Comparison of ENCODE assay signal across 30 cellular contexts in genomic region chr2:64760131-64760530, GRCh38.
"Had no signal": no experiment of that assay in that cellular context is flagged by ENCODE, and none has a peak within 500 bp of the region (broad histone marks: within the 10 kb centered on the region; RNA-seq: fewer than 3 reads in every experiment).

No MANE protein-coding gene starts in this region.

- H3K27me3 Mint-ChIP-seq: activated B cell treated with CpG ODN at 0.5 μM for 24 hours; activated CD8-positive, alpha-beta T cell treated with anti-CD3 and anti-CD28 coated beads for 36 hours; activated T-helper 17 cell treated with anti-CD3 and anti-CD28 coated beads, Interleukin-2, amount 50 U/mL, for 72 hours; effector memory CD8-positive, alpha-beta T cell; naive thymus-derived CD4-positive, alpha-beta T cell; stimulated activated memory B cell treated with anti-CD40 and anti-IgM and Interleukin-4, amounts not matched to agents 10 μg/mL and 1 μg/mL and 100 μg/mL, for 72 hours; stimulated activated naive CD8-positive, alpha-beta T cell treated with anti-CD3 and anti-CD28 coated beads, Interleukin-15, amount 100 ng/mL, for 72 hours; type B pancreatic cell had no signal

- H3K27ac ChIP-seq: gastrocnemius medialis, neural progenitor cell, parathyroid adenoma, psoas muscle, sigmoid colon, vagina had no signal

- H3K36me3 Mint-ChIP-seq: mesothelial cell of epicardium; neural progenitor cell; stimulated activated memory B cell treated with anti-CD40 and anti-IgM and Interleukin-4, amounts not matched to agents 10 μg/mL and 1 μg/mL and 100 μg/mL, for 72 hours had no signal

- H3K27ac Mint-ChIP-seq: activated B cell treated with CpG ODN at 0.5 μM for 24 hours; activated CD8-positive, alpha-beta T cell treated with anti-CD3 and anti-CD28 coated beads for 36 hours; activated T-helper 17 cell treated with anti-CD3 and anti-CD28 coated beads, Interleukin-2, amount 50 U/mL, for 72 hours; effector memory CD8-positive, alpha-beta T cell; mesothelial cell of epicardium; naive thymus-derived CD4-positive, alpha-beta T cell; neural progenitor cell; stimulated activated memory B cell treated with anti-CD40 and anti-IgM and Interleukin-4, amounts not matched to agents 10 μg/mL and 1 μg/mL and 100 μg/mL, for 72 hours; stimulated activated naive CD8-positive, alpha-beta T cell treated with anti-CD3 and anti-CD28 coated beads, Interleukin-15, amount 100 ng/mL, for 72 hours; type B pancreatic cell had no signal

- H3K9me3 Mint-ChIP-seq: activated B cell treated with CpG ODN at 0.5 μM for 24 hours; activated T-cell treated with anti-CD3 and anti-CD28 coated beads, Interleukin-2, amount 50 U/mL, for 4 hours; activated T-helper 17 cell treated with anti-CD3 and anti-CD28 coated beads, Interleukin-2, amount 50 U/mL, for 72 hours; effector memory CD8-positive, alpha-beta T cell; stimulated activated memory B cell treated with anti-CD40 and anti-IgM and Interleukin-4, amounts not matched to agents 10 μg/mL and 1 μg/mL and 100 μg/mL, for 72 hours; stimulated activated naive CD8-positive, alpha-beta T cell treated with anti-CD3 and anti-CD28 coated beads, Interleukin-15, amount 100 ng/mL, for 72 hours had no signal

- H3K9me3 ChIP-seq: gastrocnemius medialis, psoas muscle, sigmoid colon, vagina had no signal

- H3K27me3 ChIP-seq: gastrocnemius medialis, sigmoid colon, vagina had no signal

- H3K4me1 Mint-ChIP-seq: activated B cell treated with CpG ODN at 0.5 μM for 24 hours; activated T-helper 17 cell treated with anti-CD3 and anti-CD28 coated beads, Interleukin-2, amount 50 U/mL, for 72 hours; neural progenitor cell had no signal

- H3K36me3 ChIP-seq: gastrocnemius medialis, neural progenitor cell, sigmoid colon, vagina had no signal

- H3K4me3 ChIP-seq: gastrocnemius medialis, neural progenitor cell, psoas muscle, sigmoid colon, vagina had no signal

- H3K4me2 ChIP-seq: neural progenitor cell had no signal

- H2AFZ ChIP-seq: neural progenitor cell, parathyroid adenoma had no signal

- H3K4me1 ChIP-seq: gastrocnemius medialis, neural progenitor cell, parathyroid adenoma, psoas muscle, vagina had no signal

- H3K4me3 Mint-ChIP-seq: activated B cell treated with CpG ODN at 0.5 μM for 24 hours; activated CD8-positive, alpha-beta T cell treated with anti-CD3 and anti-CD28 coated beads for 36 hours; activated T-cell treated with anti-CD3 and anti-CD28 coated beads, Interleukin-2, amount 50 U/mL, for 4 hours; activated T-helper 17 cell treated with anti-CD3 and anti-CD28 coated beads, Interleukin-2, amount 50 U/mL, for 72 hours; effector memory CD8-positive, alpha-beta T cell; mesothelial cell of epicardium; naive thymus-derived CD4-positive, alpha-beta T cell; neural progenitor cell; stimulated activated memory B cell treated with anti-CD40 and anti-IgM and Interleukin-4, amounts not matched to agents 10 μg/mL and 1 μg/mL and 100 μg/mL, for 72 hours; stimulated activated naive CD8-positive, alpha-beta T cell treated with anti-CD3 and anti-CD28 coated beads, Interleukin-15, amount 100 ng/mL, for 72 hours; type B pancreatic cell had no signal

- H3K79me2 ChIP-seq: parathyroid adenoma had no signal

- DNase-seq: activated B cell treated with CpG ODN at 0.5 μM for 24 hours; activated CD4-positive, alpha-beta T cell treated with anti-CD3 and anti-CD28 coated beads, Interleukin-2, amount 50 U/mL, for 1 hour; activated CD8-positive, alpha-beta T cell treated with anti-CD3 and anti-CD28 coated beads for 36 hours; activated gamma-delta T cell treated with Interleukin-2 at 50 U/mL for 16 hours; activated naive CD4-positive, alpha-beta T cell treated with anti-CD3 and anti-CD28 coated beads, Interleukin-2, amount 50 U/mL, for 16 hours; activated T-cell treated with anti-CD3 and anti-CD28 coated beads, Interleukin-2, amount 50 U/mL, for 4 hours; amniotic stem cell; caudate nucleus; cortex of kidney; effector memory CD8-positive, alpha-beta T cell; erythroblast; gastrocnemius medialis; glutamatergic neuron; islet precursor cell; left cardiac atrium; naive thymus-derived CD4-positive, alpha-beta T cell; occipital lobe; psoas muscle; sigmoid colon; small intestine; stimulated activated CD4-positive, alpha-beta T cell treated with anti-CD3 and anti-CD28 coated beads, Interleukin-4, amount 100 ng/mL, for 24 hours; stimulated activated naive CD8-positive, alpha-beta T cell treated with anti-CD3 and anti-CD28 coated beads, Interleukin-15, amount 100 ng/mL, for 72 hours; substantia nigra had no signal

- ATAC-seq: activated CD8-positive, alpha-beta T cell treated with anti-CD3 and anti-CD28 coated beads for 36 hours; activated T-cell treated with anti-CD3 and anti-CD28 coated beads, Interleukin-2, amount 50 U/mL, for 4 hours; activated T-helper 17 cell treated with anti-CD3 and anti-CD28 coated beads, Interleukin-2, amount 50 U/mL, for 72 hours; effector memory CD8-positive, alpha-beta T cell; gastrocnemius medialis; left cardiac atrium; naive thymus-derived CD4-positive, alpha-beta T cell; psoas muscle; stimulated activated memory B cell treated with anti-CD40 and anti-IgM and Interleukin-4, amounts not matched to agents 10 μg/mL and 1 μg/mL and 100 μg/mL, for 72 hours; stimulated activated naive CD8-positive, alpha-beta T cell treated with anti-CD3 and anti-CD28 coated beads, Interleukin-15, amount 100 ng/mL, for 72 hours had no signal
